In genomic region chr18:3257627-3258120, GRCh38 we compare ENCODE assay signal across 10 cellular contexts. TPM values are rescaled to one million over a fixed set of nuclear protein-coding genes. Genes with fewer than 3 reads are reported as not detected.
DNase-seq lines count a peak whose midpoint lies in the region; FAIRE-seq and TF ChIP-seq lines count a peak whose summit lies in the region.
"Had no signal": no experiment of that assay in that cellular context is flagged by ENCODE, and none has a peak within 500 bp of the region (broad histone marks: within the 10 kb centered on the region; RNA-seq: fewer than 3 reads in every experiment).

No MANE protein-coding gene starts in this region.

- DNase-seq in CD4-positive, alpha-beta memory T cell: no peak
- DNase-seq in coronary artery (ENCODE audit: low spot score): no peak
- no peak for DNase-seq in neural progenitor cell (ENCODE audit: low spot score)
- no peak for DNase-seq in frontal cortex (ENCODE audit: low spot score in 2 of 2)
- DNase-seq in NCI-H1694 (lab: John Stamatoyannopoulos, UW): no peak
- no peak for DNase-seq in RKO (ENCODE audit: low spot score)
- DNase-seq: brain microvascular endothelial cell had no signal

- H4K20me1 ChIP-seq in neural progenitor cell (ENCODE audit: low read depth): peaks cover 12% of the 10 kb centered on the region

- peaks cover 60% of the 10 kb centered on the region for H3K36me3 ChIP-seq in CD4-positive, alpha-beta memory T cell (ENCODE audit: insufficient read depth, low read length)
- no peaks in the 10 kb centered on the region for H3K36me3 ChIP-seq in parathyroid adenoma (ENCODE audit: control insufficient read depth, insufficient read depth, low read length)
- H3K36me3 ChIP-seq in neural progenitor cell: peaks cover 29% of the 10 kb centered on the region

- no peak overlapping the region for H3K27ac ChIP-seq in CD4-positive, alpha-beta memory T cell (ENCODE audit: low read depth, low read length)
- H3K27ac ChIP-seq in coronary artery: peak overlapping the region; percentile 60 to 77
- H3K27ac ChIP-seq in parathyroid adenoma: no peak overlapping the region
- no peak overlapping the region for H3K27ac ChIP-seq in neural progenitor cell

- peaks cover 56 to 91% (median 72%) of the 10 kb centered on the region in 4 donors for H3K4me1 Mint-ChIP-seq in CD4-positive, alpha-beta memory T cell
- peaks cover 48 to 65% (median 62%) of the 10 kb centered on the region in 3 donors for H3K4me1 Mint-ChIP-seq in IgD-negative memory B cell
- peaks cover 11% of the 10 kb centered on the region for H3K4me1 Mint-ChIP-seq in neural progenitor cell

- no peaks in the 10 kb centered on the region for H3K9me3 Mint-ChIP-seq in CD4-positive, alpha-beta memory T cell
- H3K9me3 Mint-ChIP-seq in IgD-negative memory B cell (no peaks in the 10 kb centered on the region), neural progenitor cell (no peaks in the 10 kb centered on the region)

- no peak overlapping the region for H3K9ac ChIP-seq in parathyroid adenoma
- H3K9ac ChIP-seq in neural progenitor cell: no peak overlapping the region

- peaks cover 64% of the 10 kb centered on the region for H3F3A ChIP-seq in neural progenitor cell (ENCODE audit: low read depth)

- TF ChIP-seq CTCF in coronary artery (IDR thresholded peaks at IDR 0.05): no peak
- TF ChIP-seq CTCF in parathyroid adenoma (IDR thresholded peaks at IDR 0.05): no peak
- TF ChIP-seq CTCF in neural progenitor cell (IDR thresholded peaks at IDR 0.05): no peak

- peaks cover 86% of the 10 kb centered on the region for H3K4me1 ChIP-seq in CD4-positive, alpha-beta memory T cell (ENCODE audit: insufficient read depth, low read length)
- H3K4me1 ChIP-seq in parathyroid adenoma (peaks cover 10% of the 10 kb centered on the region), neural progenitor cell (peaks cover 9% of the 10 kb centered on the region)

- H2AFZ ChIP-seq in parathyroid adenoma (no peak overlapping the region), neural progenitor cell (replicated peaks) (no peak overlapping the region)

- H3K27me3 Mint-ChIP-seq in CD4-positive, alpha-beta memory T cell: no peaks in the 10 kb centered on the region
- H3K27me3 Mint-ChIP-seq in IgD-negative memory B cell: no peaks in the 10 kb centered on the region
- no peaks in the 10 kb centered on the region for H3K27me3 Mint-ChIP-seq in neural progenitor cell (ENCODE audit: insufficient read depth, low read depth)

- H3K9me3 ChIP-seq in CD4-positive, alpha-beta memory T cell (ENCODE audit: control insufficient read depth in 1 of 2, low read length in 2 of 2): no peaks in the 10 kb centered on the region
- H3K9me3 ChIP-seq in parathyroid adenoma (ENCODE audit: control insufficient read depth, low read length) (no peaks in the 10 kb centered on the region), neural progenitor cell (ENCODE audit: low read depth) (no peaks in the 10 kb centered on the region)

- peak overlapping the region; percentile 63 for H3K4me2 ChIP-seq in parathyroid adenoma (ENCODE audit: low read length)
- no peak overlapping the region for H3K4me2 ChIP-seq in neural progenitor cell

- intact Hi-C loops in CD4-positive, alpha-beta memory T cell (cut with micrococcal nuclease): no loop called here

- peak overlapping the region in 1 of 8 donors; percentile 24 for H3K4me3 Mint-ChIP-seq in CD4-positive, alpha-beta memory T cell
- peak overlapping the region in 3 of 4 donors; percentile 58 to 65 (median 59) for H3K4me3 Mint-ChIP-seq in IgD-negative memory B cell
- no peak overlapping the region for H3K4me3 Mint-ChIP-seq in neural progenitor cell

- no peaks in the 10 kb centered on the region for H3K27me3 ChIP-seq in CD4-positive, alpha-beta memory T cell (ENCODE audit: insufficient read depth, low read length)
- H3K27me3 ChIP-seq in parathyroid adenoma (ENCODE audit: control insufficient read depth, insufficient read depth, low read length) (no peaks in the 10 kb centered on the region), neural progenitor cell (no peaks in the 10 kb centered on the region)
- H3K27me3 ChIP-seq: brain microvascular endothelial cell had no signal

- CTCF ChIA-PET in CD4-positive, alpha-beta memory T cell (lab: Charles Lee; ENCODE audit: partially characterized antibody): no interaction called here

- H3K4me3 ChIP-seq in CD4-positive, alpha-beta memory T cell (ENCODE audit: low read length in 2 of 2): no peak overlapping the region
- H3K4me3 ChIP-seq in coronary artery: no peak overlapping the region
- no peak overlapping the region for H3K4me3 ChIP-seq in parathyroid adenoma (ENCODE audit: low read depth, low read length)
- H3K4me3 ChIP-seq in neural progenitor cell: no peak overlapping the region

- FAIRE-seq in frontal cortex (lab: Jason Lieb, UNC): no peak
- FAIRE-seq: keratinocyte had no signal

- POLR2A ChIA-PET in CD4-positive, alpha-beta memory T cell (lab: Charles Lee; ENCODE audit: partially characterized antibody): interaction anchor here (3.3 kb wide), 1 partner anchor 11 kb away, joined by 34 read pairs; the partner anchor contains the start of gene MYL12A

- H3K27ac Mint-ChIP-seq in CD4-positive, alpha-beta memory T cell: peak overlapping the region in 5 of 7 donors; percentile 12 to 99 (median 79)
- H3K27ac Mint-ChIP-seq in IgD-negative memory B cell: peak overlapping the region; percentile 13 to 98 (median 90)
- no peak overlapping the region for H3K27ac Mint-ChIP-seq in neural progenitor cell

- H3K36me3 Mint-ChIP-seq in CD4-positive, alpha-beta memory T cell: peaks cover 54 to 76% of the 10 kb centered on the region in 2 donors
- peaks cover 18% of the 10 kb centered on the region for H3K36me3 Mint-ChIP-seq in IgD-negative memory B cell
- peaks cover 15% of the 10 kb centered on the region for H3K36me3 Mint-ChIP-seq in neural progenitor cell

- H3K79me2 ChIP-seq in parathyroid adenoma (peaks cover 20% of the 10 kb centered on the region), neural progenitor cell (ENCODE audit: low read depth) (peaks cover 21% of the 10 kb centered on the region)

RNA-seq across cellular contexts. Expression of gene MYL12B, which starts 4.3 kb away (rescaled TPM):
- 100 to 1,000 TPM; 199 to 219 TPM for total RNA-seq in CD4-positive, alpha-beta memory T cell
- polyA plus RNA-seq in CD4-positive, alpha-beta memory T cell: 1,000 to 10,000 TPM in 1 of 2 donors, 100 to 1,000 TPM in 1; 962 to 1,169 TPM
- polyA plus RNA-seq in IgD-negative memory B cell: 637 TPM
- total RNA-seq in neural progenitor cell (ENCODE audit: low replicate concordance) (127 and 152 TPM in 2 replicates), frontal cortex (186 TPM)

RNA-seq across cellular contexts. Expression of gene MYL12A, which starts 10.1 kb away (rescaled TPM):
- total RNA-seq in CD4-positive, alpha-beta memory T cell: 100 to 1,000 TPM; 477 to 489 TPM
- polyA plus RNA-seq in CD4-positive, alpha-beta memory T cell: 1,000 to 10,000 TPM; 2,683 to 3,569 TPM
- 1,599 TPM for polyA plus RNA-seq in IgD-negative memory B cell
- total RNA-seq in neural progenitor cell (ENCODE audit: low replicate concordance): 222 and 365 TPM in 2 replicates
- total RNA-seq in frontal cortex: 59.1 TPM

RNA-seq across cellular contexts. Expression of gene MYOM1, which starts 37.9 kb away (rescaled TPM):
- total RNA-seq in CD4-positive, alpha-beta memory T cell: 1 to 10 TPM; 3.5 to 4.2 TPM
- polyA plus RNA-seq in CD4-positive, alpha-beta memory T cell: under 1 TPM; 0.09 to 0.18 TPM
- 2.4 TPM for polyA plus RNA-seq in IgD-negative memory B cell
- total RNA-seq in neural progenitor cell (ENCODE audit: low replicate concordance) (0.45 and 1.4 TPM in 2 replicates), frontal cortex (0.82 TPM)

Comparison
In these comparisons a context has a peak if more than half of its experiments do, and no peak if none do; other contexts are left out.
1. H3K27ac ChIP-seq: peak in coronary artery (2 of 2); none in CD4-positive, alpha-beta memory T cell (single experiment), parathyroid adenoma (single experiment) and neural progenitor cell (single experiment).